In the genomic region with DNA sequence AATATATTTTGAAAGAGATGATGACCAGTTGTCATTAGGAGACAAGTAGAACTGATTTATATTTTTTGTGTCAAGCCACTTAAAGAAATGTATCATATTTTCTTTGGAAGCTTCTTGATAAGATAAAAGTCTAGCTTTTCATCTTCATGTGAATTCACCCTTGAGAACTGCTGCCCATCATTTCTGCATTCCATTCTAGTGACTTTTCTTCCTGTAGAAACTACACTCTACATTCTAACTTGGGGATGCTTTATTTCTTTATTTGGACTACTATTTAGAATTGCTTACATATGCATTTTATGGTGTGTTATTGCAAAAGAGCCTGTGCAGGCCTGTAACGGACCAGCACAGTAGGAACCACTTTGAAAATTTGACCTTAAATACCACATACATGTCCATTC, we compare ENCODE assay signal across 13 cellular contexts.
DNase-seq lines count a peak whose midpoint lies in the region; ATAC-seq and TF ChIP-seq lines count a peak whose summit lies in the region.
"Had no signal": no experiment of that assay in that cellular context is flagged by ENCODE, and none has a peak within 500 bp of the region (broad histone marks: within the 10 kb centered on the region; RNA-seq: fewer than 3 reads in every experiment).

No MANE protein-coding gene starts in this region.

- H3K36me3 ChIP-seq in prostate gland = no peaks in the 10 kb centered on the region
- H3K36me3 ChIP-seq: right atrium auricular region had no signal

- no peaks in the 10 kb centered on the region for H3K4me1 ChIP-seq in prostate gland (replicated peaks)
- H3K4me1 ChIP-seq: right atrium auricular region had no signal

- no peak for TF ChIP-seq POLR2A in prostate gland (IDR thresholded peaks at IDR 0.05)

- no peak overlapping the region for H3K4me3 ChIP-seq in prostate gland
- H3K4me3 ChIP-seq: right atrium auricular region, SK-N-MC had no signal

- DNase-seq in AG20443 (ENCODE audit: low spot score) = peak; percentile 24
- peak; percentile 3 for DNase-seq in NCI-H460 (ENCODE audit: extremely low read depth, low read depth)
- peak; percentile 16 for DNase-seq in dermis blood vessel endothelial cell
- DNase-seq in myocyte (ENCODE audit: low read depth) = peak; percentile 22
- DNase-seq in prostate gland (ENCODE audit: low spot score) = no peak
- DNase-seq: amygdala; NCI-H2029; NK-92 treated with Interleukin-12 subunit alpha and Interleukin-12 subunit beta, amount 100 ng/mL, for 24 hours had no signal

- H3K27me3 ChIP-seq in prostate gland (replicated peaks; ENCODE audit: insufficient read depth) = no peaks in the 10 kb centered on the region
- H3K27me3 ChIP-seq: right atrium auricular region had no signal

- ATAC-seq in HG02763 (IDR thresholded peaks at IDR 0.05; ENCODE audit: unreplicated experiment) = no peak
- ATAC-seq in GM18511 (IDR thresholded peaks at IDR 0.05; ENCODE audit: unreplicated experiment) = no peak
- no peak for ATAC-seq in HG02610 (IDR thresholded peaks at IDR 0.05; ENCODE audit: unreplicated experiment)

- no peaks in the 10 kb centered on the region for H3K9me3 ChIP-seq in prostate gland
- H3K9me3 ChIP-seq: right atrium auricular region had no signal

- WGBS in prostate gland = 83% methylated on average over 1 of the region's 1 CpG

- H3K27ac ChIP-seq in prostate gland = no peak overlapping the region
- H3K27ac ChIP-seq: right atrium auricular region had no signal

- intact Hi-C loops in prostate gland (cut with DNase I) = no loop called here

- TF ChIP-seq CTCF in prostate gland (IDR thresholded peaks at IDR 0.05) = no peak
